In the genomic region with DNA sequence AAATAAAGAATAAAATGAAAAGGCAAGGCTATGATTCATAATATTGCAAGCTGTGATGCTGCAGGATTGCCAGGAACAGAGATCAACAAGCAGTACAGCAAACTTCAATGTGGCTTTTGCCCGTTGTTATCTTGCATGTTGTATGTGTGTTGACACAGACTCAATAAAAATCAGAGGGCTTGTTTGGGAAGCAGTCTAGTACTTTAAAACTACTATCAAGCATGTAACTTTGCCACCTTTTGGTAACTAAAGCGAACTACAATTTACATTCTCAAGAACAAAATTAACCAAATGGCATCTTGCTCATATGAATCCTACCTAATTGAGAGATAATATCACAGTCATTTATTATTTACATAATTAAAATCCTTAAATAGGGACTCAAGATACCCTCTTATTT, we compare ENCODE assay signal across 8 cellular contexts.
DNase-seq lines count a peak whose midpoint lies in the region; ATAC-seq and TF ChIP-seq lines count a peak whose summit lies in the region.

No MANE protein-coding gene starts in this region.

- H3K4me1 ChIP-seq in CD8-positive, alpha-beta T cell (ENCODE audit: insufficient read depth, low read length) = no peaks in the 10 kb centered on the region

- no peaks in the 10 kb centered on the region for H3K36me3 ChIP-seq in CD8-positive, alpha-beta T cell (ENCODE audit: insufficient read depth, low read length)

- no peak overlapping the region for H3K27ac Mint-ChIP-seq in CD8-positive, alpha-beta T cell

- H3K27me3 ChIP-seq in CD8-positive, alpha-beta T cell (ENCODE audit: insufficient read depth, low read length) = no peaks in the 10 kb centered on the region

- no peak overlapping the region for H3K27ac ChIP-seq in CD8-positive, alpha-beta T cell (ENCODE audit: low read depth, low read length)

- ATAC-seq in HG03342 (IDR thresholded peaks at IDR 0.05; ENCODE audit: unreplicated experiment) (peak; percentile 51), SK-N-SH treated with all-trans-retinoic acid at 6 μM for 48 hours (peak; percentile 72), left colon (peak; percentile 90), HG03520 (IDR thresholded peaks at IDR 0.05; ENCODE audit: unreplicated experiment) (no peak), HG03378 (IDR thresholded peaks at IDR 0.05; ENCODE audit: unreplicated experiment) (no peak)
- ATAC-seq in CD8-positive, alpha-beta T cell = no peak

- no peaks in the 10 kb centered on the region for H3K27me3 Mint-ChIP-seq in CD8-positive, alpha-beta T cell (ENCODE audit: low read depth)

- TF ChIP-seq CTCF in CD8-positive, alpha-beta T cell (IDR thresholded peaks at IDR 0.05) = no peak

- no peaks in the 10 kb centered on the region for H3K9me3 ChIP-seq in CD8-positive, alpha-beta T cell (ENCODE audit: low read length)

- peak; percentile 57 for DNase-seq in ELR (ENCODE audit: low read depth)
- DNase-seq in left colon = no peak
- DNase-seq in stimulated activated CD4-positive, alpha-beta T cell treated with anti-CD3 and anti-CD28 coated beads, Interleukin-1b, Interleukin-23, amount 100 ng/mL, for 48 hours = no peak
- no peak for DNase-seq in CD8-positive, alpha-beta T cell

- no peak overlapping the region for H3K4me3 ChIP-seq in CD8-positive, alpha-beta T cell (ENCODE audit: low read depth, low read length)

- H3K9me3 Mint-ChIP-seq in CD8-positive, alpha-beta T cell = no peaks in the 10 kb centered on the region

- intact Hi-C loops in left colon (cut with DNase I, micrococcal nuclease) = no loop called here
- intact Hi-C loops in CD8-positive, alpha-beta T cell (cut with DNase I, micrococcal nuclease) = no loop called here

- POLR2A ChIA-PET in CD8-positive, alpha-beta T cell (lab: Charles Lee) = no interaction called here

- no peaks in the 10 kb centered on the region for H3K36me3 Mint-ChIP-seq in CD8-positive, alpha-beta T cell

- H3K4me1 Mint-ChIP-seq in CD8-positive, alpha-beta T cell (ENCODE audit: low read depth) = no peaks in the 10 kb centered on the region

- CTCF ChIA-PET in CD8-positive, alpha-beta T cell (lab: Charles Lee) = no interaction called here

- no peak overlapping the region for H3K4me3 Mint-ChIP-seq in CD8-positive, alpha-beta T cell

TF ChIP-seq in SK-N-SH treated with all-trans-retinoic acid at 6 μM for 48 hours, 23 proteins besides CTCF, POLR2A, EP300 and RAD21:
- TF ChIP-seq BACH2 (CRISPR knock-in tag; IDR thresholded peaks at IDR 0.05; ENCODE audit: borderline replicate concordance) (no peak), ZFP3 (CRISPR knock-in tag; IDR thresholded peaks at IDR 0.05) (no peak), ISL1 (CRISPR knock-in tag; IDR thresholded peaks at IDR 0.05) (no peak), TOX (CRISPR knock-in tag; IDR thresholded peaks at IDR 0.05; ENCODE audit: borderline replicate concordance) (no peak), OSR1 (CRISPR knock-in tag; IDR thresholded peaks at IDR 0.05) (no peak), ZNF565 (CRISPR knock-in tag; conservative IDR thresholded peaks at IDR 0.05; ENCODE audit: low read depth) (no peak), PPARA (CRISPR knock-in tag; IDR thresholded peaks at IDR 0.05; ENCODE audit: borderline replicate concordance) (no peak), ZNF70 (CRISPR knock-in tag; IDR thresholded peaks at IDR 0.05) (no peak), RARB (CRISPR knock-in tag; IDR thresholded peaks at IDR 0.05) (no peak)
- TF ChIP-seq, protein P1, sequence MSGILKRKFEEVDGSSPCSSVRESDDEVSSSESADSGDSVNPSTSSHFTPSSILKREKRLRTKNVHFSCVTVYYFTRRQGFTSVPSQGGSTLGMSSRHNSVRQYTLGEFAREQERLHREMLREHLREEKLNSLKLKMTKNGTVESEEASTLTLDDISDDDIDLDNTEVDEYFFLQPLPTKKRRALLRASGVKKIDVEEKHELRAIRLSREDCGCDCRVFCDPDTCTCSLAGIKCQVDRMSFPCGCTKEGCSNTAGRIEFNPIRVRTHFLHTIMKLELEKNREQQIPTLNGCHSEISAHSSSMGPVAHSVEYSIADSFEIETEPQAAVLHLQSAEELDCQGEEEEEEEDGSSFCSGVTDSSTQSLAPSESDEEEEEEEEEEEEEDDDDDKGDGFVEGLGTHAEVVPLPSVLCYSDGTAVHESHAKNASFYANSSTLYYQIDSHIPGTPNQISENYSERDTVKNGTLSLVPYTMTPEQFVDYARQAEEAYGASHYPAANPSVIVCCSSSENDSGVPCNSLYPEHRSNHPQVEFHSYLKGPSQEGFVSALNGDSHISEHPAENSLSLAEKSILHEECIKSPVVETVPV (CRISPR knock-in tag; IDR thresholded peaks at IDR 0.05) = no peak
- TF ChIP-seq, protein P2, sequence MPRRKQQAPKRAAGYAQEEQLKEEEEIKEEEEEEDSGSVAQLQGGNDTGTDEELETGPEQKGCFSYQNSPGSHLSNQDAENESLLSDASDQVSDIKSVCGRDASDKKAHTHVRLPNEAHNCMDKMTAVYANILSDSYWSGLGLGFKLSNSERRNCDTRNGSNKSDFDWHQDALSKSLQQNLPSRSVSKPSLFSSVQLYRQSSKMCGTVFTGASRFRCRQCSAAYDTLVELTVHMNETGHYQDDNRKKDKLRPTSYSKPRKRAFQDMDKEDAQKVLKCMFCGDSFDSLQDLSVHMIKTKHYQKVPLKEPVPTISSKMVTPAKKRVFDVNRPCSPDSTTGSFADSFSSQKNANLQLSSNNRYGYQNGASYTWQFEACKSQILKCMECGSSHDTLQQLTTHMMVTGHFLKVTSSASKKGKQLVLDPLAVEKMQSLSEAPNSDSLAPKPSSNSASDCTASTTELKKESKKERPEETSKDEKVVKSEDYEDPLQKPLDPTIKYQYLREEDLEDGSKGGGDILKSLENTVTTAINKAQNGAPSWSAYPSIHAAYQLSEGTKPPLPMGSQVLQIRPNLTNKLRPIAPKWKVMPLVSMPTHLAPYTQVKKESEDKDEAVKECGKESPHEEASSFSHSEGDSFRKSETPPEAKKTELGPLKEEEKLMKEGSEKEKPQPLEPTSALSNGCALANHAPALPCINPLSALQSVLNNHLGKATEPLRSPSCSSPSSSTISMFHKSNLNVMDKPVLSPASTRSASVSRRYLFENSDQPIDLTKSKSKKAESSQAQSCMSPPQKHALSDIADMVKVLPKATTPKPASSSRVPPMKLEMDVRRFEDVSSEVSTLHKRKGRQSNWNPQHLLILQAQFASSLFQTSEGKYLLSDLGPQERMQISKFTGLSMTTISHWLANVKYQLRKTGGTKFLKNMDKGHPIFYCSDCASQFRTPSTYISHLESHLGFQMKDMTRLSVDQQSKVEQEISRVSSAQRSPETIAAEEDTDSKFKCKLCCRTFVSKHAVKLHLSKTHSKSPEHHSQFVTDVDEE (CRISPR knock-in tag; IDR thresholded peaks at IDR 0.05) = no peak
TF ChIP-seq in SK-N-SH treated with all-trans-retinoic acid at 6 μM for 48 hours: peak in this region for 0.

Comparison
In these comparisons a context has a peak if more than half of its experiments do, and no peak if none do; other contexts are left out.
1. ATAC-seq: peak in HG03342 (single experiment), SK-N-SH treated with all-trans-retinoic acid at 6 μM for 48 hours (single experiment) and left colon (single experiment); none in CD8-positive, alpha-beta T cell (single experiment), HG03520 (single experiment) and HG03378 (single experiment).